In genomic region chr2:235698028-235698427, GRCh38 we compare ENCODE assay signal across 18 cellular contexts.
DNase-seq lines count a peak whose midpoint lies in the region; ATAC-seq and TF ChIP-seq lines count a peak whose summit lies in the region.
"Had no signal": no experiment of that assay in that cellular context is flagged by ENCODE, and none has a peak within 500 bp of the region (broad histone marks: within the 10 kb centered on the region; RNA-seq: fewer than 3 reads in every experiment).

No MANE protein-coding gene starts in this region.

- no peak overlapping the region for H2BK5ac ChIP-seq in IMR-90 (ENCODE audit: low read depth, low read length, poor library complexity, severe bottlenecking)

- no peak overlapping the region for H2BK20ac ChIP-seq in IMR-90 (ENCODE audit: low read depth, low read length)

- in situ Hi-C loops in IMR-90 (cut with MboI; ENCODE audit: low sequenced_read_pairs) (no loop called here), GM13977 (cut with MboI; ENCODE audit: low pct_unique_long_range_greater_than_20kb, low sequenced_read_pairs, unreplicated experiment) (no loop called here)

- no peak overlapping the region for H4K91ac ChIP-seq in IMR-90 (ENCODE audit: insufficient read depth, low read depth, low read length)

- no peaks in the 10 kb centered on the region for H3K9me3 Mint-ChIP-seq in central memory CD8-positive, alpha-beta T cell
- H3K9me3 Mint-ChIP-seq in osteocyte (ENCODE audit: unreplicated experiment): no peaks in the 10 kb centered on the region
- H3K9me3 Mint-ChIP-seq: CD8-positive, alpha-beta memory T cell had no signal

- H3K27me3 ChIP-seq in BLaER1 treated with 17β-estradiol and CSF1 and Interleukin-3, amounts not matched to agents 10 nM and 100 nM: no peaks in the 10 kb centered on the region
- no peaks in the 10 kb centered on the region for H3K27me3 ChIP-seq in IMR-90 (ENCODE audit: control insufficient read depth, insufficient read depth, low read length)
- H3K27me3 ChIP-seq in effector memory CD4-positive, alpha-beta T cell (replicated peaks; ENCODE audit: control insufficient read depth, insufficient read depth, low read length, poor library complexity, severe bottlenecking): no peaks in the 10 kb centered on the region
- H3K27me3 ChIP-seq: BE2C, SJSA1 had no signal

- peak; percentile 9 for DNase-seq in IMR-90
- DNase-seq in central memory CD8-positive, alpha-beta T cell (ENCODE audit: low spot score in 2 of 2): no peak
- no peak for DNase-seq in osteocyte (ENCODE audit: extremely low spot score, unreplicated experiment)
- DNase-seq in effector memory CD4-positive, alpha-beta T cell: no peak
- DNase-seq in GM13977 (ENCODE audit: low spot score): no peak
- DNase-seq: BE2C; CD8-positive, alpha-beta memory T cell; DMS153; EL; H7; Karpas-422; NCI-H1105 treated with DMSO at 0.1 percent for 48 hours; NCI-H187; SW 1271 had no signal

- no peaks in the 10 kb centered on the region for H3K27me3 Mint-ChIP-seq in central memory CD8-positive, alpha-beta T cell
- no peaks in the 10 kb centered on the region for H3K27me3 Mint-ChIP-seq in osteocyte (ENCODE audit: unreplicated experiment)

- H3K9me1 ChIP-seq in IMR-90 (ENCODE audit: insufficient read depth, low read length): peaks cover 4% of the 10 kb centered on the region

- no peak overlapping the region for H3K4me3 Mint-ChIP-seq in central memory CD8-positive, alpha-beta T cell
- H3K4me3 Mint-ChIP-seq in osteocyte (ENCODE audit: unreplicated experiment): no peak overlapping the region
- H3K4me3 Mint-ChIP-seq: CD8-positive, alpha-beta memory T cell had no signal

- TF ChIP-seq POLR2A in IMR-90 (IDR thresholded peaks at IDR 0.05; ENCODE audit: low read depth, low read length): no peak

- ATAC-seq in IMR-90 (ENCODE audit: low read depth) (no peak), GM18907 (IDR thresholded peaks at IDR 0.05; ENCODE audit: unreplicated experiment) (no peak)
- ATAC-seq in central memory CD8-positive, alpha-beta T cell (replicated peaks; ENCODE audit: extremely low read depth, poor library complexity, severe bottlenecking): peak; percentile 36
- ATAC-seq: HepG2 had no signal

- TF ChIP-seq CTCF in IMR-90 (conservative IDR thresholded peaks at IDR 0.05; ENCODE audit: low read depth, low read length): no peak
- no peak for TF ChIP-seq CTCF in osteocyte (IDR thresholded peaks at IDR 0.05)
- no peak for TF ChIP-seq CTCF in GM13977 (IDR thresholded peaks at IDR 0.05; ENCODE audit: extremely low read depth, insufficient read depth, missing control alignments)

- H3K79me1 ChIP-seq in IMR-90 (ENCODE audit: low read depth in 1 of 2, low read length in 2 of 2): peaks cover 28 to 60% of the 10 kb centered on the region in 2 experiments

- H3K4me3 ChIP-seq in BLaER1 treated with 17β-estradiol and CSF1 and Interleukin-3, amounts not matched to agents 10 nM and 100 nM: no peak overlapping the region
- H3K4me3 ChIP-seq in IMR-90 (ENCODE audit: insufficient read depth, low read depth, low read length): no peak overlapping the region
- no peak overlapping the region for H3K4me3 ChIP-seq in effector memory CD4-positive, alpha-beta T cell (ENCODE audit: insufficient read depth, low read depth, low read length, poor library complexity, severe bottlenecking)
- H3K4me3 ChIP-seq: SJSA1 had no signal

- TF ChIP-seq RAD21 in IMR-90 (IDR thresholded peaks at IDR 0.05; ENCODE audit: low read length): no peak

- no peak overlapping the region; a peak in 1 of 22 replicates for H3K9ac ChIP-seq in BLaER1 treated with 17β-estradiol and CSF1 and Interleukin-3, amounts not matched to agents 10 nM and 100 nM
- no peak overlapping the region for H3K9ac ChIP-seq in IMR-90 (ENCODE audit: low read depth, low read length)

- no peak overlapping the region for H4K8ac ChIP-seq in IMR-90 (ENCODE audit: low read depth in 2 of 2, low read length in 2 of 2)

- H3K9me3 ChIP-seq in BLaER1 treated with 17β-estradiol and CSF1 and Interleukin-3, amounts not matched to agents 10 nM and 100 nM (replicated peaks in 1 of 11): no peaks in the 10 kb centered on the region
- no peaks in the 10 kb centered on the region for H3K9me3 ChIP-seq in IMR-90 (ENCODE audit: control insufficient read depth, insufficient read depth, low read length)
- H3K9me3 ChIP-seq in effector memory CD4-positive, alpha-beta T cell (ENCODE audit: control insufficient read depth, low read length): no peaks in the 10 kb centered on the region
- H3K9me3 ChIP-seq: BE2C, SJSA1 had no signal

- H3K18ac ChIP-seq in IMR-90 (ENCODE audit: low read depth, low read length): no peak overlapping the region

- H3K4me1 Mint-ChIP-seq in central memory CD8-positive, alpha-beta T cell: peaks cover 26% of the 10 kb centered on the region
- peaks cover 37% of the 10 kb centered on the region for H3K4me1 Mint-ChIP-seq in osteocyte (ENCODE audit: unreplicated experiment)

- H3K4ac ChIP-seq in IMR-90 (ENCODE audit: low read depth, low read length): no peak overlapping the region

- H3K14ac ChIP-seq in IMR-90 (replicated peaks; ENCODE audit: low read depth, low read length): no peak overlapping the region

- H4K5ac ChIP-seq in IMR-90 (ENCODE audit: low read depth, low read length): no peak overlapping the region

- H3K23ac ChIP-seq in IMR-90 (ENCODE audit: low read depth, low read length): no peak overlapping the region

- intact Hi-C loops in IMR-90 (cut with micrococcal nuclease): no loop called here

- no CpG with 5 or more reads among the region's 9 CpGs for WGBS in IMR-90 (ENCODE audit: extremely low coverage in 2 of 2, insufficient read length in 1 of 2), 2 experiments

- no peak overlapping the region for H3K27ac Mint-ChIP-seq in central memory CD8-positive, alpha-beta T cell (ENCODE audit: low read depth)
- peak overlapping the region; percentile 35 for H3K27ac Mint-ChIP-seq in osteocyte (ENCODE audit: unreplicated experiment)

- H3K36me3 Mint-ChIP-seq in central memory CD8-positive, alpha-beta T cell (ENCODE audit: insufficient read depth): no peaks in the 10 kb centered on the region
- H3K36me3 Mint-ChIP-seq in osteocyte (ENCODE audit: unreplicated experiment): no peaks in the 10 kb centered on the region
- H3K36me3 Mint-ChIP-seq: CD8-positive, alpha-beta memory T cell had no signal

- H2BK15ac ChIP-seq in IMR-90 (ENCODE audit: low read depth, low read length): no peak overlapping the region

- H2AFZ ChIP-seq in IMR-90 (replicated peaks; ENCODE audit: low read length, poor library complexity): no peak overlapping the region

- POLR2A ChIA-PET in IMR-90 (lab: Charles Lee; ENCODE audit: unreplicated experiment): no interaction called here

- H2BK120ac ChIP-seq in IMR-90 (ENCODE audit: low read depth, low read length): no peak overlapping the region

- H3K4me2 ChIP-seq in BLaER1 treated with 17β-estradiol and CSF1 and Interleukin-3, amounts not matched to agents 10 nM and 100 nM: peak overlapping the region in 9 of 11 experiments; percentile 28 to 88 (median 64); a peak in 18 of 22 replicates
- no peak overlapping the region for H3K4me2 ChIP-seq in IMR-90 (ENCODE audit: low read depth, low read length)

- H4K20me1 ChIP-seq in BLaER1 treated with 17β-estradiol and CSF1 and Interleukin-3, amounts not matched to agents 10 nM and 100 nM: peaks cover 9 to 76% (median 53%) of the 10 kb centered on the region in 11 experiments; a peak in 20 of 22 replicates
- peaks cover 70% of the 10 kb centered on the region for H4K20me1 ChIP-seq in IMR-90 (ENCODE audit: insufficient read depth, low read length)

- no TSS peak for BruUV-seq in IMR-90 (replicated peaks; lab: Mats Ljungman, UMichigan)

- H3K56ac ChIP-seq in IMR-90 (ENCODE audit: extremely low read depth, insufficient read depth, low read length): no peak overlapping the region

- H2AK9ac ChIP-seq in IMR-90 (replicated peaks; ENCODE audit: low read depth, low read length, poor library complexity): no peak overlapping the region

- no peak overlapping the region; a peak in 2 of 22 replicates for H3K27ac ChIP-seq in BLaER1 treated with 17β-estradiol and CSF1 and Interleukin-3, amounts not matched to agents 10 nM and 100 nM
- H3K27ac ChIP-seq in IMR-90 (ENCODE audit: insufficient read depth, low read length): no peak overlapping the region
- H3K27ac ChIP-seq in effector memory CD4-positive, alpha-beta T cell (ENCODE audit: insufficient read depth, low read length, poor library complexity, severe bottlenecking): no peak overlapping the region
- H3K27ac ChIP-seq: SJSA1 had no signal

- peaks cover 21 to 98% (median 94%) of the 10 kb centered on the region in 10 experiments for H3K4me1 ChIP-seq in BLaER1 treated with 17β-estradiol and CSF1 and Interleukin-3, amounts not matched to agents 10 nM and 100 nM
- peaks cover 10% of the 10 kb centered on the region for H3K4me1 ChIP-seq in IMR-90 (ENCODE audit: control insufficient read depth, insufficient read depth, low read length)
- H3K4me1 ChIP-seq in effector memory CD4-positive, alpha-beta T cell (ENCODE audit: control insufficient read depth, insufficient read depth, low read length, poor library complexity, severe bottlenecking): no peaks in the 10 kb centered on the region
- H3K4me1 ChIP-seq: BE2C had no signal

- H3K36me3 ChIP-seq in BLaER1 treated with 17β-estradiol and CSF1 and Interleukin-3, amounts not matched to agents 10 nM and 100 nM: no peaks in the 10 kb centered on the region
- no peaks in the 10 kb centered on the region for H3K36me3 ChIP-seq in IMR-90 (ENCODE audit: control insufficient read depth, insufficient read depth, low read length)
- H3K36me3 ChIP-seq in effector memory CD4-positive, alpha-beta T cell (ENCODE audit: control insufficient read depth, insufficient read depth, low read length): no peaks in the 10 kb centered on the region
- H3K36me3 ChIP-seq: BE2C, SJSA1 had no signal

- dilution Hi-C loops in IMR-90 (cut with HindIII; ENCODE audit: low sequenced_read_pairs, unreplicated experiment): no loop called here

- H2AK5ac ChIP-seq in IMR-90 (ENCODE audit: low read depth, low read length): no peak overlapping the region

- CTCF ChIA-PET in IMR-90 (lab: Yijun Ruan, JAX): interaction anchor here (0.5 kb wide), 1 partner anchor 89 kb away, joined by 3 read pairs; no protein-coding TSS in a partner anchor

TF ChIP-seq in IMR-90, 13 proteins besides CTCF, POLR2A, EP300 and RAD21:
- TF ChIP-seq BHLHE40 (IDR thresholded peaks at IDR 0.05; ENCODE audit: low read depth, low read length): no peak
- TF ChIP-seq MAZ (IDR thresholded peaks at IDR 0.05; ENCODE audit: borderline replicate concordance, low read depth, low read length): no peak
- TF ChIP-seq MAFK (IDR thresholded peaks at IDR 0.05; ENCODE audit: low read depth, low read length): no peak
- TF ChIP-seq SMC3 (IDR thresholded peaks at IDR 0.05; ENCODE audit: low read depth, low read length): no peak
